19 cellular contexts compared by ENCODE assay signal in genomic region chr14:57051633-57052032, GRCh38.
DNase-seq lines count a peak whose midpoint lies in the region; ATAC-seq and TF ChIP-seq lines count a peak whose summit lies in the region.
"Had no signal": no experiment of that assay in that cellular context is flagged by ENCODE, and none has a peak within 500 bp of the region (broad histone marks: within the 10 kb centered on the region; RNA-seq: fewer than 3 reads in every experiment).

No MANE protein-coding gene starts in this region.

- H2AFZ ChIP-seq in HCT116 (ENCODE audit: low read depth, low read length, poor library complexity, severe bottlenecking) = no peak overlapping the region

- H3K27ac Mint-ChIP-seq in WTC11 = no peak overlapping the region
- no peak overlapping the region for H3K27ac Mint-ChIP-seq in activated CD4-positive, alpha-beta T cell treated with anti-CD3 and anti-CD28 coated beads, Interleukin-2, amount 10 ng/mL, durations not matched to agents 24 days and 14 days
- H3K27ac Mint-ChIP-seq: CD8-positive, alpha-beta T cell; T-cell had no signal

- H3K9me3 ChIP-seq in HCT116 (ENCODE audit: control insufficient read depth in 1 of 2, insufficient read depth in 1 of 2, low read depth in 1 of 2, low read length in 2 of 2) = no peaks in the 10 kb centered on the region
- H3K9me3 ChIP-seq: BLaER1 treated with 17β-estradiol and CSF1 and Interleukin-3, amounts not matched to agents 10 nM and 100 nM; SJCRH30 had no signal

- RAD21 ChIA-PET in HCT116 (lab: Charles Lee; ENCODE audit: low non-redundant PET in 1 of 2, low total read pairs in 2 of 2, uncharacterized antibody in 2 of 2, unreplicated experiment in 2 of 2) = no interaction called here

- intact Hi-C loops in HCT116 (cut with micrococcal nuclease) = no loop called here
- intact Hi-C loops in activated CD4-positive, alpha-beta T cell treated with anti-CD3 and anti-CD28 coated beads, Interleukin-2, amount 10 ng/mL, durations not matched to agents 24 days and 14 days (cut with micrococcal nuclease) = no loop called here

- H3K27me3 Mint-ChIP-seq in WTC11 (ENCODE audit: low read depth) = peaks cover 39% of the 10 kb centered on the region
- H3K27me3 Mint-ChIP-seq in activated CD4-positive, alpha-beta T cell treated with anti-CD3 and anti-CD28 coated beads, Interleukin-2, amount 10 ng/mL, durations not matched to agents 24 days and 14 days = peaks cover 15% of the 10 kb centered on the region

- POLR2A ChIA-PET in HCT116 (lab: Charles Lee) (no interaction called here), WTC11 (lab: Charles Lee) (interaction anchor here (0.9 to 1.0 kb wide), 2 partner anchors 152 to 361 kb away, joined by 3 to 6 read pairs; no protein-coding TSS in a partner anchor)

- no CpG with 5 or more reads among the region's 7 CpGs for WGBS in mesendoderm (ENCODE audit: extremely low coverage, insufficient coverage, low lambda C conversion rate)

- no peak overlapping the region for H3K23ac ChIP-seq in mesendoderm (ENCODE audit: low read length)

- H3K4me1 ChIP-seq in HCT116 (ENCODE audit: control insufficient read depth in 1 of 2, insufficient read depth in 2 of 2, low read length in 2 of 2) (no peaks in the 10 kb centered on the region), mesendoderm (ENCODE audit: control insufficient read depth, low read depth, low read length) (peaks cover 4% of the 10 kb centered on the region)
- H3K4me1 ChIP-seq: BLaER1 treated with 17β-estradiol and CSF1 and Interleukin-3, amounts not matched to agents 10 nM and 100 nM; SJCRH30 had no signal

- TF ChIP-seq RAD21 in HCT116 (IDR thresholded peaks at IDR 0.05; ENCODE audit: low read depth) = peak; percentile 20; the same call in 1 of the 2 replicates

- no peaks in the 10 kb centered on the region for H3K79me2 ChIP-seq in HCT116 (ENCODE audit: insufficient read depth, low read length)
- H3K79me2 ChIP-seq in mesendoderm (ENCODE audit: control insufficient read depth, insufficient read depth, low read length) = no peaks in the 10 kb centered on the region

- H3K4me3 ChIP-seq in HCT116 (replicated peaks in 1 of 2; ENCODE audit: low read depth in 1 of 2, low read length in 2 of 2) (no peak overlapping the region), mesendoderm (ENCODE audit: low read length) (no peak overlapping the region)
- H3K4me3 ChIP-seq: BLaER1 treated with 17β-estradiol and CSF1 and Interleukin-3, amounts not matched to agents 10 nM and 100 nM; GM12878; SJCRH30 had no signal

- H3K27me3 ChIP-seq in HCT116 (ENCODE audit: insufficient read depth, low read length) (peaks cover 27% of the 10 kb centered on the region; the same call in 1 of the 2 replicates), mesendoderm (ENCODE audit: insufficient read depth, low read length, poor library complexity) (no peaks in the 10 kb centered on the region)
- H3K27me3 ChIP-seq: BLaER1 treated with 17β-estradiol and CSF1 and Interleukin-3, amounts not matched to agents 10 nM and 100 nM; SJCRH30 had no signal

- H3K56ac ChIP-seq in mesendoderm (ENCODE audit: low read length) = no peak overlapping the region

- H3K18ac ChIP-seq in mesendoderm (ENCODE audit: low read length) = no peak overlapping the region

- TF ChIP-seq CTCF in HCT116 (IDR thresholded peaks at IDR 0.05 in 2 of 3, conservative IDR thresholded peaks at IDR 0.05 in 1 of 3; ENCODE audit: borderline replicate concordance in 1 of 3, insufficient read depth in 1 of 3, low read depth in 2 of 3, low read length in 2 of 3) = peak in 2 of 3 experiments; percentile 26 to 35; a peak in 4 of 6 replicates
- no peak for TF ChIP-seq CTCF in WTC11 (IDR thresholded peaks at IDR 0.05)

- DNase-seq in ELF-1 (ENCODE audit: low read depth, low spot score) = peak; percentile 16
- DNase-seq in HCT116 (ENCODE audit: low read depth, low spot score) = no peak
- DNase-seq in WTC11 (ENCODE audit: low spot score) = peak; percentile 36
- DNase-seq in mesendoderm = peak; percentile 36
- no peak for DNase-seq in hippocampal formation (lab: John Stamatoyannopoulos, UW)
- no peak for DNase-seq in NCI-H526 (lab: John Stamatoyannopoulos, UW)
- DNase-seq in activated CD4-positive, alpha-beta T cell treated with anti-CD3 and anti-CD28 coated beads, Interleukin-2, amount 10 ng/mL, durations not matched to agents 24 days and 14 days = no peak
- DNase-seq: CD8-positive, alpha-beta T cell; GOT3; KG1; NCI-H1092; NCI-H1436; NCI-H187 treated with DMSO at 0.1 percent for 48 hours; NCI-H82; OCI-M1; SJCRH30; T-cell had no signal

- ATAC-seq in HCT116 = no peak
- peak; percentile 85 for ATAC-seq in WTC11
- ATAC-seq: CD8-positive, alpha-beta T cell; GM12878; T-cell had no signal

- no peaks in the 10 kb centered on the region for H3K9me2 ChIP-seq in HCT116 (ENCODE audit: insufficient read depth)

- TF ChIP-seq POLR2A in HCT116 (IDR thresholded peaks at IDR 0.05; ENCODE audit: borderline replicate concordance, extremely low read depth, insufficient read depth, insufficient read length) = no peak

- no peak overlapping the region for H3K4me3 Mint-ChIP-seq in WTC11
- no peak overlapping the region for H3K4me3 Mint-ChIP-seq in activated CD4-positive, alpha-beta T cell treated with anti-CD3 and anti-CD28 coated beads, Interleukin-2, amount 10 ng/mL, durations not matched to agents 24 days and 14 days
- H3K4me3 Mint-ChIP-seq: CD8-positive, alpha-beta T cell; T-cell had no signal

- no peaks in the 10 kb centered on the region for H3K36me3 Mint-ChIP-seq in WTC11
- no peaks in the 10 kb centered on the region for H3K36me3 Mint-ChIP-seq in activated CD4-positive, alpha-beta T cell treated with anti-CD3 and anti-CD28 coated beads, Interleukin-2, amount 10 ng/mL, durations not matched to agents 24 days and 14 days (ENCODE audit: low read depth)
- H3K36me3 Mint-ChIP-seq: CD8-positive, alpha-beta T cell; T-cell had no signal

- CTCF ChIA-PET in HCT116 (lab: Charles Lee) (interaction anchor here (0.6 to 1.0 kb wide), 3 partner anchors 161 to 561 kb away, joined by 3 to 5 read pairs (median 4); no protein-coding TSS in a partner anchor), WTC11 (lab: Charles Lee) (interaction anchor here (0.5 to 2.6 kb wide), 36 partner anchors 9 to 472 kb away, joined by 3 to 15 read pairs (median 4); partner anchors contain the start of gene TMEM260)

- H3K27ac ChIP-seq in HCT116 (ENCODE audit: low read depth, low read length) (no peak overlapping the region), mesendoderm (ENCODE audit: low read depth, low read length) (no peak overlapping the region)
- H3K27ac ChIP-seq: BLaER1 treated with 17β-estradiol and CSF1 and Interleukin-3, amounts not matched to agents 10 nM and 100 nM; SJCRH30 had no signal

- no peak overlapping the region for H4K8ac ChIP-seq in mesendoderm (ENCODE audit: low read depth, low read length)

- peaks cover 16% of the 10 kb centered on the region for H3K9me3 Mint-ChIP-seq in WTC11
- H3K9me3 Mint-ChIP-seq in activated CD4-positive, alpha-beta T cell treated with anti-CD3 and anti-CD28 coated beads, Interleukin-2, amount 10 ng/mL, durations not matched to agents 24 days and 14 days = no peaks in the 10 kb centered on the region
- H3K9me3 Mint-ChIP-seq: CD8-positive, alpha-beta T cell had no signal

- H2BK5ac ChIP-seq in mesendoderm (ENCODE audit: low read length) = no peak overlapping the region

- no peak overlapping the region for H3K4ac ChIP-seq in mesendoderm (ENCODE audit: low read depth, low read length)

- no peak overlapping the region for H2BK15ac ChIP-seq in mesendoderm (replicated peaks; ENCODE audit: low read depth)

- peaks cover 24% of the 10 kb centered on the region for H3K4me1 Mint-ChIP-seq in WTC11
- H3K4me1 Mint-ChIP-seq in activated CD4-positive, alpha-beta T cell treated with anti-CD3 and anti-CD28 coated beads, Interleukin-2, amount 10 ng/mL, durations not matched to agents 24 days and 14 days = no peaks in the 10 kb centered on the region
- H3K4me1 Mint-ChIP-seq: T-cell had no signal

- no peak overlapping the region for H2BK120ac ChIP-seq in mesendoderm (ENCODE audit: low read depth, low read length)

- H3K9ac ChIP-seq in HCT116 (ENCODE audit: low read length) = no peak overlapping the region
- H3K9ac ChIP-seq in mesendoderm (ENCODE audit: low read length) = no peak overlapping the region
- H3K9ac ChIP-seq: BLaER1 treated with 17β-estradiol and CSF1 and Interleukin-3, amounts not matched to agents 10 nM and 100 nM had no signal

- BruUV-seq in HCT116 (replicated peaks; lab: Mats Ljungman, UMichigan) = no TSS peak

- H3K4me2 ChIP-seq in HCT116 (ENCODE audit: low read length) (no peak overlapping the region), mesendoderm (ENCODE audit: low read length) (no peak overlapping the region)
- H3K4me2 ChIP-seq: BLaER1 treated with 17β-estradiol and CSF1 and Interleukin-3, amounts not matched to agents 10 nM and 100 nM had no signal

- no peak overlapping the region for H4K5ac ChIP-seq in mesendoderm (ENCODE audit: low read length)

- H3K79me1 ChIP-seq in mesendoderm (ENCODE audit: low read length) = no peaks in the 10 kb centered on the region

- no peaks in the 10 kb centered on the region for H3K36me3 ChIP-seq in HCT116 (ENCODE audit: control insufficient read depth in 1 of 2, insufficient read depth in 2 of 2, low read length in 2 of 2)
- no peaks in the 10 kb centered on the region for H3K36me3 ChIP-seq in mesendoderm (ENCODE audit: control insufficient read depth, insufficient read depth, low read length)
- H3K36me3 ChIP-seq: BLaER1 treated with 17β-estradiol and CSF1 and Interleukin-3, amounts not matched to agents 10 nM and 100 nM; SJCRH30 had no signal

- H2AK5ac ChIP-seq in mesendoderm (ENCODE audit: low read length) = no peak overlapping the region

- no peaks in the 10 kb centered on the region for H4K20me1 ChIP-seq in HCT116 (ENCODE audit: insufficient read depth)
- H4K20me1 ChIP-seq: BLaER1 treated with 17β-estradiol and CSF1 and Interleukin-3, amounts not matched to agents 10 nM and 100 nM had no signal

TF ChIP-seq in HCT116, 20 proteins besides CTCF, POLR2A, EP300 and RAD21 (continues in another document):
- TF ChIP-seq TCF7L2 (IDR thresholded peaks at IDR 0.05; ENCODE audit: borderline replicate concordance, extremely low read depth, insufficient read depth, insufficient read length) = no peak
- TF ChIP-seq, protein P1, sequence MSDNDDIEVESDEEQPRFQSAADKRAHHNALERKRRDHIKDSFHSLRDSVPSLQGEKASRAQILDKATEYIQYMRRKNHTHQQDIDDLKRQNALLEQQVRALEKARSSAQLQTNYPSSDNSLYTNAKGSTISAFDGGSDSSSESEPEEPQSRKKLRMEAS (IDR thresholded peaks at IDR 0.05) = no peak

TF ChIP-seq in WTC11, 78 proteins besides CTCF, POLR2A, EP300 and RAD21 (continues in another document):
- TF ChIP-seq ZNF416 (CRISPR knock-in tag; IDR thresholded peaks at IDR 0.05) = no peak
- TF ChIP-seq, protein P2, sequence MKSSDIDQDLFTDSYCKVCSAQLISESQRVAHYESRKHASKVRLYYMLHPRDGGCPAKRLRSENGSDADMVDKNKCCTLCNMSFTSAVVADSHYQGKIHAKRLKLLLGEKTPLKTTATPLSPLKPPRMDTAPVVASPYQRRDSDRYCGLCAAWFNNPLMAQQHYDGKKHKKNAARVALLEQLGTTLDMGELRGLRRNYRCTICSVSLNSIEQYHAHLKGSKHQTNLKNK (CRISPR knock-in tag; IDR thresholded peaks at IDR 0.05) = no peak
- no peak for TF ChIP-seq NR2C2 (CRISPR knock-in tag; IDR thresholded peaks at IDR 0.05)
- TF ChIP-seq SMAD4 (CRISPR knock-in tag; IDR thresholded peaks at IDR 0.05) = no peak

Comparison
In these comparisons a context has a peak if more than half of its experiments do, and no peak if none do; other contexts are left out.
1. DNase-seq: peak in ELF-1 (single experiment), WTC11 (single experiment) and mesendoderm (single experiment); none in HCT116 (single experiment), hippocampal formation (0 of 2), NCI-H526 (0 of 2) and activated CD4-positive, alpha-beta T cell treated with anti-CD3 and anti-CD28 coated beads, Interleukin-2, amount 10 ng/mL, durations not matched to agents 24 days and 14 days (single experiment).